In the genomic region with DNA sequence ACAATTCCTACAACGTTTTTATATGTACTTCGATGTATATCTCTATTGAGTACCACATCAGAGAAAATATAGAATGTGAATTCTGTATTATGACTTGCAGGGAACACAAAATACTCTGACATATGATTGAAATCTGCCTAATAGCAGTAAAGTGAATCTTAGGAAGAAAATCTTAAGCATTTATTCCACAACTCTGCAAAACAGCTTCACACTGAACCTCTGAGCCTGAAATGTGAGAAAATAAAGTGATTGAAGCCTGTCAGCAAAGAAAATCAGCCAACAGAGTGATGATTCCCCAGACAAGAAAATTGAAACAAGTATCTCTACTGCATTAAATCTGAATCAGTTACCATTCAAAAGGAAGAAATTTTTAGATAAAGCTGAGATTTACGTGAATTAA, we compare ENCODE assay signal across 5 cellular contexts.
"Had no signal": no experiment of that assay in that cellular context is flagged by ENCODE, and none has a peak within 500 bp of the region (broad histone marks: within the 10 kb centered on the region; RNA-seq: fewer than 3 reads in every experiment).

No MANE protein-coding gene starts in this region.

- H3K9ac ChIP-seq: GM23248 had no signal

- DNase-seq: GM23248, GOT3, H7, HCEC 1CT had no signal

- H3K27ac Mint-ChIP-seq: IgD-negative memory B cell had no signal

- H3K4me3 ChIP-seq: GM23248 had no signal

- H2AFZ ChIP-seq: GM23248 had no signal

- H3K36me3 Mint-ChIP-seq: IgD-negative memory B cell had no signal

- H3K27me3 Mint-ChIP-seq: IgD-negative memory B cell had no signal

- H3K27ac ChIP-seq: GM23248 had no signal

- H3K4me3 Mint-ChIP-seq: IgD-negative memory B cell had no signal

- H3K4me1 Mint-ChIP-seq: IgD-negative memory B cell had no signal
